Comparison of ENCODE assay signal across 8 cellular contexts in genomic region chr4:77994194-77994721, GRCh38.
DNase-seq lines count a peak whose midpoint lies in the region; ATAC-seq and TF ChIP-seq lines count a peak whose summit lies in the region.

No MANE protein-coding gene starts in this region.

- H3K36me3 ChIP-seq in mucosa of descending colon (ENCODE audit: low read depth), result no peaks in the 10 kb centered on the region

- peak; percentile 73 for TF ChIP-seq CTCF in AG04449 (IDR thresholded peaks at IDR 0.05; ENCODE audit: insufficient read depth, low read length, missing control alignments)
- TF ChIP-seq CTCF in mucosa of descending colon (IDR thresholded peaks at IDR 0.05), result no peak

- DNase-seq in AG04449 (ENCODE audit: low read depth, low spot score) (peak; percentile 36), dermis microvascular lymphatic vessel endothelial cell (ENCODE audit: low read depth in 2 of 2) (peak; percentile 21 to 49), mucosa of descending colon (peak in 1 of 3 donors; percentile 26), hypothalamus (lab: John Stamatoyannopoulos, UW) (no peak), NCI-H1694 treated with DMSO at 0.1 percent for 48 hours (lab: John Stamatoyannopoulos, UW) (no peak)
- peak; percentile 55 for DNase-seq in Jurkat, Clone E6-1 (ENCODE audit: low read depth, low spot score)

- POLR2A ChIA-PET in AG04449 (lab: Yijun Ruan, JAX), result no interaction called here

- peak; percentile 75 for ATAC-seq in GM19043 (IDR thresholded peaks at IDR 0.05; ENCODE audit: low read depth, unreplicated experiment)
- ATAC-seq in mucosa of descending colon, result peak; percentile 62
- no peak for ATAC-seq in HG03457 (IDR thresholded peaks at IDR 0.05; ENCODE audit: unreplicated experiment)

- H3K4me3 ChIP-seq in AG04449 (ENCODE audit: low read depth, low read length) (no peak overlapping the region), mucosa of descending colon (no peak overlapping the region)
- H3K4me3 ChIP-seq in Jurkat, Clone E6-1 (ENCODE audit: low read length), result no peak overlapping the region

- intact Hi-C loops in mucosa of descending colon (cut with DNase I, micrococcal nuclease), result no loop called here

- CTCF ChIA-PET in AG04449 (lab: Yijun Ruan, JAX), result interaction anchor here (0.7 to 3.0 kb wide), 25 partner anchors 9 to 876 kb away, joined by 3 to 48 read pairs (median 3); no protein-coding TSS in a partner anchor

- H3K9me3 ChIP-seq in mucosa of descending colon, result no peaks in the 10 kb centered on the region

- H3K4me1 ChIP-seq in mucosa of descending colon (ENCODE audit: low read depth), result no peaks in the 10 kb centered on the region

Comparison
In these comparisons a context has a peak if more than half of its experiments do, and no peak if none do; other contexts are left out.
1. DNase-seq: peak in AG04449 (single experiment), Jurkat, Clone E6-1 (single experiment) and dermis microvascular lymphatic vessel endothelial cell (2 of 2); none in hypothalamus (0 of 51) and NCI-H1694 treated with DMSO at 0.1 percent for 48 hours (single experiment).